11 cellular contexts compared by ENCODE assay signal in the genomic region with DNA sequence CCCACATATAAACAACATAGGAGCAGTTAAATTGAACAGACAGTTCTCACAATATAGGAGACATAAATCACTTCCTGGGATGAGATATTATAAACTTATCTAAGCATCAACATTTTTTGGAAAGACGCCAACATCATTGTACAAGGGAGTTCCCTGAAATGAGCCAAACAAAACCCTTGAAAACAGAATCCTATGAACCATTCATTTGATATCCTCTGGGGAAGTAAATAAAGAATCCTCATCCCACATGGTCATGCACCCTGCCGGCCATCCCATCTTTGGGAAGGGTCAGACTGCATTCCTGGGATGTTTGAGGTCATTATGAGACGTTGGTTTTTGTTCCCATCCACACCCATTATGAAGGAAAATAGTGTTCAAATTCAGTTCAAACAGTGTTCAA.
DNase-seq lines count a peak whose midpoint lies in the region; ATAC-seq and TF ChIP-seq lines count a peak whose summit lies in the region.
"Had no signal": no experiment of that assay in that cellular context is flagged by ENCODE, and none has a peak within 500 bp of the region (broad histone marks: within the 10 kb centered on the region; RNA-seq: fewer than 3 reads in every experiment).

No MANE protein-coding gene starts in this region.

- H4K20me1 ChIP-seq in PC-3 (ENCODE audit: low read length): no peaks in the 10 kb centered on the region

- H3K4me3 ChIP-seq in PC-3 (ENCODE audit: low read length) (no peak overlapping the region), psoas muscle (no peak overlapping the region)
- H3K4me3 ChIP-seq: smooth muscle cell had no signal

- H2AFZ ChIP-seq in PC-3 (ENCODE audit: low read length): no peak overlapping the region

- H3K79me2 ChIP-seq in PC-3 (ENCODE audit: low read length): no peaks in the 10 kb centered on the region

- H3K9me3 ChIP-seq in PC-3 (ENCODE audit: low read length) (no peaks in the 10 kb centered on the region), psoas muscle (no peaks in the 10 kb centered on the region)

- WGBS in psoas muscle, 3 donors: 32 to 44% (median 32%) methylated on average over 3 of the region's 3 CpGs

- intact Hi-C loops in PC-3 (cut with micrococcal nuclease) (no loop called here), Right ventricle myocardium superior (cut with DNase I) (no loop called here), psoas muscle (cut with DNase I) (no loop called here)

- POLR2A ChIA-PET in PC-3 (lab: Charles Lee; ENCODE audit: unreplicated experiment): interaction anchor here (0.5 kb wide), 1 partner anchor 51 kb away, joined by 7 read pairs; no protein-coding TSS in a partner anchor

- CTCF ChIA-PET in PC-3 (lab: Charles Lee): interaction anchor here (0.6 kb wide), 1 partner anchor 708 kb away, joined by 5 read pairs; no protein-coding TSS in a partner anchor

- no peak overlapping the region for H3K9ac ChIP-seq in PC-3 (ENCODE audit: low read length)

- H3F3A ChIP-seq in PC-3 (ENCODE audit: low read length, unreplicated experiment): peaks cover 5% of the 10 kb centered on the region

- BruUV-seq in PC-3 (replicated peaks; lab: Mats Ljungman, UMichigan): no TSS peak

- H3K4me2 ChIP-seq in PC-3 (ENCODE audit: low read length): peak overlapping the region; percentile 37; the same call in 1 of the 2 replicates
- H3K4me2 ChIP-seq: smooth muscle cell had no signal

- TF ChIP-seq CTCF in PC-3 (conservative IDR thresholded peaks at IDR 0.05; ENCODE audit: low read depth, low read length) (no peak), psoas muscle (IDR thresholded peaks at IDR 0.05) (no peak)

- H3K36me3 ChIP-seq in PC-3 (ENCODE audit: low read depth, low read length): no peaks in the 10 kb centered on the region
- H3K36me3 ChIP-seq in psoas muscle (ENCODE audit: insufficient read depth in 1 of 2, low read depth in 1 of 2): no peaks in the 10 kb centered on the region

- ATAC-seq in PC-3 (peak; percentile 90), GM21529 (IDR thresholded peaks at IDR 0.05; ENCODE audit: unreplicated experiment) (no peak), Right ventricle myocardium superior (ENCODE audit: poor library complexity) (no peak), psoas muscle (no peak)

- peaks cover 17% of the 10 kb centered on the region for H3K4me1 ChIP-seq in PC-3 (ENCODE audit: insufficient read depth, low read length)
- no peaks in the 10 kb centered on the region for H3K4me1 ChIP-seq in psoas muscle

- H3K27ac ChIP-seq in PC-3 (ENCODE audit: low read length) (peak overlapping the region; percentile 59), psoas muscle (no peak overlapping the region)

- no peaks in the 10 kb centered on the region for H3K9me2 ChIP-seq in PC-3 (replicated peaks; ENCODE audit: low read length)

- peak; percentile 86 for DNase-seq in EL
- DNase-seq in PC-3: peak; percentile 86
- peak; percentile 36 for DNase-seq in dermis blood vessel endothelial cell
- peak; percentile 87 for DNase-seq in myocyte (ENCODE audit: low read depth)
- DNase-seq in activated naive CD4-positive, alpha-beta T cell (lab: John Stamatoyannopoulos, UW): no peak
- no peak for DNase-seq in Right ventricle myocardium superior
- DNase-seq in psoas muscle: no peak
- DNase-seq: CD4-positive, alpha-beta memory T cell; NCI-H2227 treated with DMSO at 0.1 percent for 48 hours had no signal

- H3K27me3 ChIP-seq in PC-3 (ENCODE audit: low read length) (no peaks in the 10 kb centered on the region), psoas muscle (ENCODE audit: insufficient read depth in 3 of 3, low read length in 2 of 3) (no peaks in the 10 kb centered on the region)

Comparison
In these comparisons a context has a peak if more than half of its experiments do, and no peak if none do; other contexts are left out.
1. DNase-seq: peak in EL (single experiment), PC-3 (single experiment), dermis blood vessel endothelial cell (single experiment) and myocyte (single experiment); none in activated naive CD4-positive, alpha-beta T cell (0 of 4), Right ventricle myocardium superior (single experiment) and psoas muscle (0 of 2).